In the genomic region with DNA sequence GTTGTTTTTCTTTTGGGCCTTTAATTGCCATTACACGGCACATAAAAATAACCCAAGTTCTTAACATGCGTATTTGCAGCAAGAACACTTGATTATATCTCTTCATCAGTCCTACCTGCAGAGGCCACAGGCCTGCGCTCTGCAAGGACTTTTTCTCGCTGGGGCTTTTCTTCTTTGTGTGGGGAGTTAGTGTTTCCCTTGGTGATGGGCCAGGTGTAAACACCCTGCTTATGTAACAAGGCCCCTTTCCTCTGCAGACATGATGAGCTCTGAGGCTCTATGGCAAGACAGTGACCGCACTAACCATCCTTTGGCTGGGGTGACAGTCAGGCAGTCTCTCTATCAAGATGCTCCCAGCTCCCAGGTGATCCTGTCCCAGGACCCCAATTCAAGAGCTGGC, we compare ENCODE assay signal across 34 cellular contexts.
"Had no signal": no experiment of that assay in that cellular context is flagged by ENCODE, and none has a peak within 500 bp of the region (broad histone marks: within the 10 kb centered on the region; RNA-seq: fewer than 3 reads in every experiment).

No MANE protein-coding gene starts in this region.

- H3K4me1 ChIP-seq: ascending aorta, Peyer's patch had no signal

- H3K27me3 Mint-ChIP-seq: activated CD4-positive, alpha-beta T cell treated with anti-CD3 and anti-CD28 coated beads, Interleukin-2, amount 10 ng/mL, durations not matched to agents 24 days and 14 days; activated CD8-positive, alpha-beta T cell treated with anti-CD3 and anti-CD28 coated beads for 36 hours; activated naive CD4-positive, alpha-beta T cell treated with anti-CD3 and anti-CD28 coated beads, Interleukin-2, amount 50 U/mL, for 24 hours; activated naive CD8-positive, alpha-beta T cell treated with anti-CD3 and anti-CD28 coated beads, Interleukin-2, amount 10 ng/mL, durations not matched to agents 7 days and 5 days; activated T-helper 17 cell treated with anti-CD3 and anti-CD28 coated beads, Interleukin-2, amount 50 U/mL, for 72 hours; central memory CD8-positive, alpha-beta T cell had no signal

- H3K27ac Mint-ChIP-seq: activated CD4-positive, alpha-beta T cell treated with anti-CD3 and anti-CD28 coated beads, Interleukin-2, amount 10 ng/mL, durations not matched to agents 24 days and 14 days; activated CD8-positive, alpha-beta T cell treated with anti-CD3 and anti-CD28 coated beads for 36 hours; activated naive CD4-positive, alpha-beta T cell treated with anti-CD3 and anti-CD28 coated beads, Interleukin-2, amount 50 U/mL, for 24 hours; activated naive CD8-positive, alpha-beta T cell treated with anti-CD3 and anti-CD28 coated beads, Interleukin-2, amount 10 ng/mL, durations not matched to agents 7 days and 5 days; activated T-cell treated with anti-CD3 and anti-CD28 coated beads, Interleukin-2, amount 50 U/mL, for 72 hours; activated T-helper 17 cell treated with anti-CD3 and anti-CD28 coated beads, Interleukin-2, amount 50 U/mL, for 72 hours had no signal

- ATAC-seq: activated CD8-positive, alpha-beta T cell treated with anti-CD3 and anti-CD28 coated beads for 36 hours; activated T-cell treated with anti-CD3 and anti-CD28 coated beads, Interleukin-2, amount 50 U/mL, for 72 hours; activated T-helper 17 cell treated with anti-CD3 and anti-CD28 coated beads, Interleukin-2, amount 50 U/mL, for 72 hours; PC-3 had no signal

- H3K27me3 ChIP-seq: ascending aorta, cardiac muscle cell, Peyer's patch had no signal

- H3K4me3 Mint-ChIP-seq: activated CD4-positive, alpha-beta T cell treated with anti-CD3 and anti-CD28 coated beads, Interleukin-2, amount 10 ng/mL, durations not matched to agents 24 days and 14 days; activated CD8-positive, alpha-beta T cell treated with anti-CD3 and anti-CD28 coated beads for 36 hours; activated naive CD4-positive, alpha-beta T cell treated with anti-CD3 and anti-CD28 coated beads, Interleukin-2, amount 50 U/mL, for 24 hours; activated naive CD8-positive, alpha-beta T cell treated with anti-CD3 and anti-CD28 coated beads, Interleukin-2, amount 10 ng/mL, durations not matched to agents 7 days and 5 days; activated T-cell treated with anti-CD3 and anti-CD28 coated beads, Interleukin-2, amount 50 U/mL, for 72 hours; activated T-helper 17 cell treated with anti-CD3 and anti-CD28 coated beads, Interleukin-2, amount 50 U/mL, for 72 hours; central memory CD8-positive, alpha-beta T cell had no signal

- H3K9me3 ChIP-seq: ascending aorta, Peyer's patch had no signal

- H3K27ac ChIP-seq: ascending aorta, cardiac muscle cell, Peyer's patch, WERI-Rb-1 had no signal

- H3K36me3 Mint-ChIP-seq: activated naive CD4-positive, alpha-beta T cell treated with anti-CD3 and anti-CD28 coated beads, Interleukin-2, amount 50 U/mL, for 24 hours; activated naive CD8-positive, alpha-beta T cell treated with anti-CD3 and anti-CD28 coated beads, Interleukin-2, amount 10 ng/mL, durations not matched to agents 7 days and 5 days had no signal

- H3K9me3 Mint-ChIP-seq: activated CD4-positive, alpha-beta T cell treated with anti-CD3 and anti-CD28 coated beads, Interleukin-2, amount 10 ng/mL, durations not matched to agents 24 days and 14 days; activated CD8-positive, alpha-beta T cell treated with anti-CD3 and anti-CD28 coated beads for 36 hours; activated naive CD4-positive, alpha-beta T cell treated with anti-CD3 and anti-CD28 coated beads, Interleukin-2, amount 50 U/mL, for 24 hours; activated naive CD8-positive, alpha-beta T cell treated with anti-CD3 and anti-CD28 coated beads, Interleukin-2, amount 10 ng/mL, durations not matched to agents 7 days and 5 days had no signal

- H3K4me3 ChIP-seq: ascending aorta, cardiac muscle cell, Peyer's patch had no signal

- H3K4me1 Mint-ChIP-seq: activated CD4-positive, alpha-beta T cell treated with anti-CD3 and anti-CD28 coated beads, Interleukin-2, amount 10 ng/mL, durations not matched to agents 24 days and 14 days; activated naive CD4-positive, alpha-beta T cell treated with anti-CD3 and anti-CD28 coated beads, Interleukin-2, amount 50 U/mL, for 24 hours; activated naive CD8-positive, alpha-beta T cell treated with anti-CD3 and anti-CD28 coated beads, Interleukin-2, amount 10 ng/mL, durations not matched to agents 7 days and 5 days; activated T-helper 17 cell treated with anti-CD3 and anti-CD28 coated beads, Interleukin-2, amount 50 U/mL, for 72 hours; central memory CD8-positive, alpha-beta T cell had no signal

- H3K36me3 ChIP-seq: ascending aorta, cardiac muscle cell, Peyer's patch, WERI-Rb-1 had no signal

- DNase-seq: activated CD4-positive, alpha-beta T cell treated with anti-CD3 and anti-CD28 coated beads, Interleukin-2, amount 10 ng/mL, durations not matched to agents 24 days and 14 days; activated CD4-positive, alpha-beta T cell treated with anti-CD3 and anti-CD28 coated beads, Interleukin-2, amount 50 U/mL, for 4 hours; activated CD8-positive, alpha-beta T cell treated with anti-CD3 and anti-CD28 coated beads for 36 hours; activated effector memory CD4-positive, alpha-beta T cell treated with anti-CD3 and anti-CD28 coated beads, Interleukin-2, amount 50 U/mL, for 16 hours; activated naive CD4-positive, alpha-beta T cell; activated naive CD8-positive, alpha-beta T cell treated with anti-CD3 and anti-CD28 coated beads, Interleukin-2, amount 10 ng/mL, durations not matched to agents 7 days and 5 days; activated T-cell treated with anti-CD3 and anti-CD28 coated beads, Interleukin-2, amount 50 U/mL, for 1 hour; activated T-cell treated with anti-CD3 and anti-CD28 coated beads, Interleukin-2, amount 50 U/mL, for 72 hours; amygdala; MM.1S; MV-4-11; NCI-H1092; NCI-H1436 treated with DMSO at 0.1 percent for 48 hours; NCI-H1694 treated with DMSO at 0.1 percent for 48 hours; NCI-H2029; NCI-H2107; NCI-H226; NCI-H446 treated with DMSO at 0.1 percent for 48 hours; NCI-H524; NCI-H69; NCI-H82; NK-92 treated with Interleukin-12 subunit alpha and Interleukin-12 subunit beta, amount 100 ng/mL, for 24 hours; PC-3; Peyer's patch; RPMI8226; SW 1271; T-helper 1 cell; T1000; WERI-Rb-1 had no signal
